Comparison of ENCODE assay signal across 8 cellular contexts in genomic region chr14:35809597-35809996, GRCh38.
DNase-seq lines count a peak whose midpoint lies in the region; ATAC-seq and TF ChIP-seq lines count a peak whose summit lies in the region.

No MANE protein-coding gene starts in this region.

- peaks cover 0 to 21% (median 6%) of the 10 kb centered on the region in 11 experiments; a peak in 6 of 22 replicates for H4K20me1 ChIP-seq in BLaER1 treated with 17β-estradiol and CSF1 and Interleukin-3, amounts not matched to agents 10 nM and 100 nM

- peak overlapping the region; percentile 72 to 91 (median 80); a peak in 16 of 20 replicates for H3K4me3 ChIP-seq in BLaER1 treated with 17β-estradiol and CSF1 and Interleukin-3, amounts not matched to agents 10 nM and 100 nM
- peak overlapping the region; percentile 9 for H3K4me3 ChIP-seq in NB4 (ENCODE audit: low read depth, low read length)
- H3K4me3 ChIP-seq in coronary artery = peak overlapping the region; percentile 74
- H3K4me3 ChIP-seq in neutrophil (ENCODE audit: low read depth in 1 of 2, low read length in 1 of 2) = no peak overlapping the region

- TF ChIP-seq CTCF in NB4 (IDR thresholded peaks at IDR 0.05; ENCODE audit: low read depth, low read length) = no peak
- TF ChIP-seq CTCF in coronary artery (IDR thresholded peaks at IDR 0.05) = no peak
- TF ChIP-seq CTCF in neutrophil (IDR thresholded peaks at IDR 0.05) = no peak

- no peak for ATAC-seq in GM19395 (IDR thresholded peaks at IDR 0.05; ENCODE audit: unreplicated experiment)
- ATAC-seq in activated CD4-positive, CD25-positive, alpha-beta regulatory T cell treated with anti-CD3 and anti-CD28 coated beads, Interleukin-2, amount 50 U/mL, for 24 hours = no peak

- peaks cover 0 to 4% (median 0%) of the 10 kb centered on the region in 11 experiments; a peak in 1 of 22 replicates for H3K9me3 ChIP-seq in BLaER1 treated with 17β-estradiol and CSF1 and Interleukin-3, amounts not matched to agents 10 nM and 100 nM (replicated peaks in 1 of 11)
- H3K9me3 ChIP-seq in neutrophil = no peaks in the 10 kb centered on the region

- no peaks in the 10 kb centered on the region for H3K27me3 ChIP-seq in BLaER1 treated with 17β-estradiol and CSF1 and Interleukin-3, amounts not matched to agents 10 nM and 100 nM
- peaks cover 14% of the 10 kb centered on the region for H3K27me3 ChIP-seq in neutrophil

- DNase-seq in NB4 (ENCODE audit: low read depth) = no peak
- DNase-seq in coronary artery (ENCODE audit: low spot score) = no peak
- DNase-seq in SKM-1 (lab: John Stamatoyannopoulos, UW; ENCODE audit: unreplicated experiment) = no peak
- no peak for DNase-seq in NCI-H510A treated with DMSO at 0.1 percent for 48 hours (lab: John Stamatoyannopoulos, UW)

- TF ChIP-seq POLR2A in NB4 (IDR thresholded peaks at IDR 0.05; ENCODE audit: extremely low read depth, insufficient read length) = no peak

- peak overlapping the region in 2 of 11 experiments; percentile 79 to 82; a peak in 3 of 22 replicates for H3K27ac ChIP-seq in BLaER1 treated with 17β-estradiol and CSF1 and Interleukin-3, amounts not matched to agents 10 nM and 100 nM
- H3K27ac ChIP-seq in coronary artery (peak overlapping the region; percentile 88 to 91), neutrophil (peak overlapping the region; percentile 73)

- H3K4me2 ChIP-seq in BLaER1 treated with 17β-estradiol and CSF1 and Interleukin-3, amounts not matched to agents 10 nM and 100 nM = peak overlapping the region in 9 of 11 experiments; percentile 3 to 92 (median 34); a peak in 13 of 22 replicates

- H3K36me3 ChIP-seq in BLaER1 treated with 17β-estradiol and CSF1 and Interleukin-3, amounts not matched to agents 10 nM and 100 nM = no peaks in the 10 kb centered on the region; a peak in 1 of 22 replicates
- no peaks in the 10 kb centered on the region for H3K36me3 ChIP-seq in neutrophil

- H3K4me1 ChIP-seq in BLaER1 treated with 17β-estradiol and CSF1 and Interleukin-3, amounts not matched to agents 10 nM and 100 nM = peaks cover 13 to 27% (median 19%) of the 10 kb centered on the region in 10 experiments
- peaks cover 6 to 9% of the 10 kb centered on the region in 2 experiments for H3K4me1 ChIP-seq in neutrophil (ENCODE audit: control insufficient read depth in 1 of 2, insufficient read depth in 1 of 2, low read depth in 1 of 2, low read length in 1 of 2)

- H3K9ac ChIP-seq in BLaER1 treated with 17β-estradiol and CSF1 and Interleukin-3, amounts not matched to agents 10 nM and 100 nM = no peak overlapping the region; a peak in 1 of 22 replicates

Comparison
In these comparisons a context has a peak if more than half of its experiments do, and no peak if none do; other contexts are left out.
1. H3K4me3 ChIP-seq: peak in BLaER1 treated with 17β-estradiol and CSF1 and Interleukin-3, amounts not matched to agents 10 nM and 100 nM (10 of 10), NB4 (single experiment) and coronary artery (single experiment); none in neutrophil (0 of 2).